ENCODE assay signal across 29 cellular contexts in the genomic region with DNA sequence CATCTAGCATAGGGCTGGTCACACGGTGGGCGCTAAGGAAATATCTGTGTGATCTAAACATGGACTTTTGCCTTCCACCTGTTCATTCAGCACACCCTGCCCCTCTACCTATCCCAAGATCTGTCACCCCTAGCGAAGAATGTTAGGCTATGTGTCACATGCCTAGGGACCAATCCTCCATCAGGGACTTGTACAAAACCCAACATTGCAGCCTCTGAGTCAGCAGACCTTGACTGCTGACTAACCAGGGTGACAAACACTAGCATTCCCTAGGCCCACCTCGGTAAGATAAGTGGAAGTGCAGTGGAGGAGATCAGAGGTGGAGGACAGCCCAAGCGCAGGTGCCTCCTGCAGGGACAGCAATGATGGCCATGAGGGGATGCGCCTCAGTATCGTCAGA.
"Had no signal": no experiment of that assay in that cellular context is flagged by ENCODE, and none has a peak within 500 bp of the region (broad histone marks: within the 10 kb centered on the region; RNA-seq: fewer than 3 reads in every experiment).

No MANE protein-coding gene starts in this region.

- H3K4me1 Mint-ChIP-seq: activated CD4-positive, alpha-beta T cell treated with anti-CD3 and anti-CD28 coated beads, Interleukin-2, amount 10 ng/mL, durations not matched to agents 24 days and 14 days; activated naive CD4-positive, alpha-beta T cell treated with anti-CD3 and anti-CD28 coated beads, Interleukin-2, amount 50 U/mL, for 24 hours; activated naive CD8-positive, alpha-beta T cell treated with anti-CD3 and anti-CD28 coated beads, Interleukin-2, amount 10 ng/mL, durations not matched to agents 7 days and 5 days had no signal

- H3K27ac Mint-ChIP-seq: activated CD4-positive, alpha-beta T cell treated with anti-CD3 and anti-CD28 coated beads, Interleukin-2, amount 10 ng/mL, durations not matched to agents 24 days and 14 days; activated CD8-positive, alpha-beta T cell treated with anti-CD3 and anti-CD28 coated beads, Interleukin-2, amount 10 ng/mL, durations not matched to agents 7 days and 5 days; activated naive CD4-positive, alpha-beta T cell treated with anti-CD3 and anti-CD28 coated beads, Interleukin-2, amount 50 U/mL, for 24 hours; activated naive CD8-positive, alpha-beta T cell treated with anti-CD3 and anti-CD28 coated beads, Interleukin-2, amount 10 ng/mL, durations not matched to agents 7 days and 5 days; activated T-cell treated with anti-CD3 and anti-CD28 coated beads, Interleukin-2, amount 50 U/mL, for 24 hours; activated T-helper 2 cell treated with anti-CD3 and anti-CD28 coated beads, Interferon-gamma antibody, Interleukin-2, Interleukin-4, amounts not matched to agents 10 μg/mL and 5 μg/mL and 100 μg/mL, durations not matched to agents 14 hours and 24 hours and 36 hours; brain had no signal

- H3K4me3 ChIP-seq: Peyer's patch had no signal

- H3K36me3 ChIP-seq: Peyer's patch, WERI-Rb-1 had no signal

- ATAC-seq: activated CD8-positive, alpha-beta T cell treated with anti-CD3 and anti-CD28 coated beads, Interleukin-2, amount 10 ng/mL, durations not matched to agents 7 days and 5 days; Right ventricle myocardium inferior had no signal

- DNase-seq: activated CD4-positive, alpha-beta T cell treated with anti-CD3 and anti-CD28 coated beads for 1 hour; activated CD4-positive, alpha-beta T cell treated with anti-CD3 and anti-CD28 coated beads, Interleukin-2, amount 10 ng/mL, durations not matched to agents 24 days and 14 days; activated CD4-positive, alpha-beta T cell treated with anti-CD3 and anti-CD28 coated beads, Interleukin-2, amount 50 U/mL, for 4 hours; activated CD4-positive, CD25-positive, alpha-beta regulatory T cell; activated CD8-positive, alpha-beta T cell treated with anti-CD3 and anti-CD28 coated beads, Interleukin-2, amount 10 ng/mL, durations not matched to agents 7 days and 5 days; activated gamma-delta T cell; activated naive CD4-positive, alpha-beta T cell treated with Interleukin-2 at 50 U/mL for 16 hours; activated naive CD8-positive, alpha-beta T cell treated with anti-CD3 and anti-CD28 coated beads, Interleukin-2, amount 10 ng/mL, durations not matched to agents 7 days and 5 days; activated T-cell treated with anti-CD3 and anti-CD28 coated beads, Interleukin-2, amount 50 U/mL, for 24 hours; caudate nucleus; cerebellar nuclear complex; Karpas-422; NCI-H1048; NCI-H1105 treated with DMSO at 0.1 percent for 48 hours; NCI-H1436; NCI-H1694; NCI-H1930; NCI-H2081 treated with DMSO at 0.1 percent for 48 hours; NCI-H345; NCI-H524 treated with DMSO at 0.1 percent for 48 hours; Peyer's patch; SW 1271; T1000; WERI-Rb-1 had no signal

- H3K27me3 Mint-ChIP-seq: activated CD4-positive, alpha-beta T cell treated with anti-CD3 and anti-CD28 coated beads, Interleukin-2, amount 10 ng/mL, durations not matched to agents 24 days and 14 days; activated naive CD4-positive, alpha-beta T cell treated with anti-CD3 and anti-CD28 coated beads, Interleukin-2, amount 50 U/mL, for 24 hours; activated naive CD8-positive, alpha-beta T cell treated with anti-CD3 and anti-CD28 coated beads, Interleukin-2, amount 10 ng/mL, durations not matched to agents 7 days and 5 days; activated T-cell treated with anti-CD3 and anti-CD28 coated beads, Interleukin-2, amount 50 U/mL, for 24 hours had no signal

- H3K4me1 ChIP-seq: Peyer's patch had no signal

- H3K4me3 Mint-ChIP-seq: activated CD4-positive, alpha-beta T cell treated with anti-CD3 and anti-CD28 coated beads, Interleukin-2, amount 10 ng/mL, durations not matched to agents 24 days and 14 days; activated CD8-positive, alpha-beta T cell treated with anti-CD3 and anti-CD28 coated beads, Interleukin-2, amount 10 ng/mL, durations not matched to agents 7 days and 5 days; activated naive CD4-positive, alpha-beta T cell treated with anti-CD3 and anti-CD28 coated beads, Interleukin-2, amount 50 U/mL, for 24 hours; activated naive CD8-positive, alpha-beta T cell treated with anti-CD3 and anti-CD28 coated beads, Interleukin-2, amount 10 ng/mL, durations not matched to agents 7 days and 5 days; activated T-cell treated with anti-CD3 and anti-CD28 coated beads, Interleukin-2, amount 50 U/mL, for 24 hours; brain had no signal

- H3K27me3 ChIP-seq: Peyer's patch had no signal

- H3K27ac ChIP-seq: Peyer's patch, RWPE1, WERI-Rb-1 had no signal
